Comparison of ENCODE assay signal across 8 cellular contexts in the genomic region with DNA sequence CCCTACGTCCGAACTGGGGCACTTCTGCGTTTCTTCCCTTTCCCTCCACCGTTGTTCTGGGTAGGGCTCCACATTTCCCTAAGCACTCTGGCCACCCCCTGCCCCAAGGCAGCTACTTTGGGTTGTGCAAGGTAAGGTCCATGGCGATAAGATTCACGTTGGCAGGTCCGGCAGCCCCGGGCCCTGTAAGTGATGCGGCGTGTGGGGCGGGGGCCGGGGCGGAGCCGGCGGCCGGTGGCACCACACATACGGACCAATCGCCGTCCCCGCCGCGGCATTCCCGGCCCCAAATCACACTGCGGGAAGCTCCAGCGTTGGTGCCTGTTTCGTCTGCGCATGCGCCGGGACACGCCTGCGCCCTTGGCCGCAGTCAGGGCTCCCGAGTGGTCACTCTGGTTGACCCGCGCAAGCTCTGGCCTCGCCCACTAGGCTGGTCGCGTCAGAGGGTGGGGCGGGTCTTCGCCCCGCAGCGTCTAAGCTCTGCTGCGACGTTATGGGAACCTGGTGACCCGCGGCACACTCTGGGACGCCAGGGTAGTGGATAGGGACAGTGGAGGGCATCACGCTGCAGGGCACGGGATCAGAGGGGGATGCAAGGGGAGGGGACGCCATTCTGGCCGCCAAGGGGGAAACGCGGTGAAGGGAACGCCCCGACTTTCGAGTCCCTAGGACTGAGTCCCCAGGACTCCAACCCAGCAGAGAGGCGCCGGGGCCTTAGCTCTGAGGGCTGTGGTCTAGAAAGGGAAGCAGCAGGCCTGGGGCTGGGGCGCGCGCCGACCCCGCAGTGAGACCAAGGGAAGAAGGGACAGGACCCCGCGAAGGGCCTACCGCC. TPM values are rescaled to one million over a fixed set of nuclear protein-coding genes. Genes with fewer than 3 reads are reported as not detected.
DNase-seq lines count a peak whose midpoint lies in the region; ATAC-seq, FAIRE-seq and TF ChIP-seq lines count a peak whose summit lies in the region.

No MANE protein-coding gene starts in this region.

- FAIRE-seq in RCC 7860 (lab: Jason Lieb, UNC) = no peak

- H3K4me3 ChIP-seq in KMS-11 (IDR thresholded peaks at IDR 0.05; ENCODE audit: insufficient read depth, low read depth, low read length) (no peak overlapping the region), cardiac muscle cell (peak overlapping the region; percentile 59)

- H3K36me3 ChIP-seq in KMS-11 (ENCODE audit: insufficient read depth) (no peaks in the 10 kb centered on the region), cardiac muscle cell (peaks cover 31% of the 10 kb centered on the region)

- peak overlapping the region; percentile 67; the same call in 1 of the 2 replicates for H3K9ac ChIP-seq in KMS-11

- no peaks in the 10 kb centered on the region for H4K20me1 ChIP-seq in KMS-11 (ENCODE audit: insufficient read depth)

- H3K4me2 ChIP-seq in KMS-11 = peak overlapping the region; percentile 92

- DNase-seq in ELF-1 (ENCODE audit: low read depth, low spot score) = peak; percentile 99
- peak; percentile 92 for DNase-seq in RCC 7860 (ENCODE audit: low spot score)
- DNase-seq in amniotic stem cell (lab: John Stamatoyannopoulos, UW) = peak; percentile 65
- DNase-seq in cardiac muscle cell (ENCODE audit: low read depth in 1 of 2, low spot score in 1 of 2) = peak; percentile 98 to 99
- peak; percentile 73 for DNase-seq in omental fat pad (ENCODE audit: low spot score)

- H2AFZ ChIP-seq in KMS-11 (ENCODE audit: low read depth) = peak overlapping the region; percentile 63

- H3K27me3 ChIP-seq in KMS-11 (ENCODE audit: insufficient read depth, low read depth) (no peaks in the 10 kb centered on the region), cardiac muscle cell (no peaks in the 10 kb centered on the region)

- ATAC-seq in GM21737 (IDR thresholded peaks at IDR 0.05; ENCODE audit: unreplicated experiment) (peak; percentile 44), omental fat pad (ENCODE audit: low FRiP score) (peak; percentile 88), HG02840 (IDR thresholded peaks at IDR 0.05; ENCODE audit: low FRiP score, unreplicated experiment) (no peak)

- H3K4me1 ChIP-seq in KMS-11 (ENCODE audit: low read depth, poor library complexity, severe bottlenecking) (peaks cover 8% of the 10 kb centered on the region), cardiac muscle cell (ENCODE audit: low read depth) (peaks cover 15% of the 10 kb centered on the region)

- TF ChIP-seq CTCF in KMS-11 (conservative IDR thresholded peaks at IDR 0.05; ENCODE audit: low read depth, low read length) (no peak), cardiac muscle cell (IDR thresholded peaks at IDR 0.05; ENCODE audit: low read depth, low read length) (no peak), omental fat pad (IDR thresholded peaks at IDR 0.05) (no peak)

- no peaks in the 10 kb centered on the region for H3K9me3 ChIP-seq in cardiac muscle cell (ENCODE audit: low read depth)

- no peak overlapping the region for H3K27ac ChIP-seq in KMS-11
- H3K27ac ChIP-seq in cardiac muscle cell = peak overlapping the region; percentile 97

- no peaks in the 10 kb centered on the region for H3K79me2 ChIP-seq in KMS-11 (ENCODE audit: insufficient read depth, low read depth)

RNA-seq across cellular contexts. Expression of a gene that starts 1.6 kb away (rescaled TPM):
- 114 and 164 TPM in 2 replicates for total RNA-seq in cardiac muscle cell
- polyA plus RNA-seq in cardiac muscle cell = 183 and 249 TPM in 2 replicates
- total RNA-seq in omental fat pad = 10 to 100 TPM; 20.1 to 49.1 (median 22.0) TPM

RNA-seq across cellular contexts. Expression of a gene that starts 12.9 kb away (rescaled TPM):
- total RNA-seq in cardiac muscle cell (103 and 239 TPM in 2 replicates), omental fat pad (10 to 100 TPM in 3 of 4 donors, 1 to 10 TPM in 1; 7.8 to 40.1 (median 16.2) TPM)
- 129 and 262 TPM in 2 replicates for polyA plus RNA-seq in cardiac muscle cell

RNA-seq across cellular contexts. Expression of a gene that starts 22.5 kb away (rescaled TPM):
- total RNA-seq in cardiac muscle cell (13.5 and 30.7 TPM in 2 replicates), omental fat pad (1 to 10 TPM; 4.7 to 8.9 (median 6.7) TPM)
- 13.2 and 39.2 TPM in 2 replicates for polyA plus RNA-seq in cardiac muscle cell

RNA-seq across cellular contexts. Expression of a gene that starts 22.8 kb away (rescaled TPM):
- 29.3 and 35.3 TPM in 2 replicates for total RNA-seq in cardiac muscle cell
- 241 and 255 TPM in 2 replicates for polyA plus RNA-seq in cardiac muscle cell
- total RNA-seq in omental fat pad = 10 to 100 TPM; 27.9 to 52.6 (median 43.4) TPM
